In genomic region chrX:23931149-23931604, GRCh38 we compare ENCODE assay signal across 16 cellular contexts. TPM values are rescaled to one million over a fixed set of nuclear protein-coding genes. Genes with fewer than 3 reads are reported as not detected.
A peak's percentile ranks its signal among the peaks of the same experiment; 100 is the strongest.
DNase-seq lines count a peak whose midpoint lies in the region; ATAC-seq and TF ChIP-seq lines count a peak whose summit lies in the region.
"Had no signal": no experiment of that assay in that cellular context is flagged by ENCODE, and none has a peak within 500 bp of the region (broad histone marks: within the 10 kb centered on the region; RNA-seq: fewer than 3 reads in every experiment).

No MANE protein-coding gene starts in this region.

- peak overlapping the region; percentile 67 for H3K27ac Mint-ChIP-seq in dendritic cell treated with granulocyte-macrophage colony-stimulating factor and Interleukin-4, amounts not matched to agents 40 ng/mL and 50 ng/mL, for 4 days
- H3K27ac Mint-ChIP-seq: B cell, IgD-negative memory B cell had no signal

- intact Hi-C loops in A673 (cut with micrococcal nuclease; ENCODE audit: unreplicated experiment) (no loop called here), dorsolateral prefrontal cortex (cut with DNase I) (no loop called here)
- intact Hi-C loops in dendritic cell treated with granulocyte-macrophage colony-stimulating factor and Interleukin-4, amounts not matched to agents 40 ng/mL and 50 ng/mL, for 4 days (cut with micrococcal nuclease) = no loop called here

- H3K27me3 ChIP-seq in A673 (replicated peaks; ENCODE audit: insufficient read depth, low read depth, low read length, poor library complexity) (no peaks in the 10 kb centered on the region), dorsolateral prefrontal cortex (peaks cover 0 to 79% (median 10%) of the 10 kb centered on the region in 45 donors)
- H3K27me3 ChIP-seq: gastrocnemius medialis, upper lobe of right lung had no signal

- H3K4me3 ChIP-seq in A673 (ENCODE audit: low read depth, low read length, poor library complexity, severe bottlenecking) (no peak overlapping the region), HEK293 (ENCODE audit: low read depth, low read length) (no peak overlapping the region), SK-N-MC (no peak overlapping the region), dorsolateral prefrontal cortex (no peak overlapping the region)
- H3K4me3 ChIP-seq: gastrocnemius medialis, upper lobe of right lung had no signal

- H3K36me3 Mint-ChIP-seq in dendritic cell treated with granulocyte-macrophage colony-stimulating factor and Interleukin-4, amounts not matched to agents 40 ng/mL and 50 ng/mL, for 4 days (ENCODE audit: low read depth) = no peaks in the 10 kb centered on the region
- H3K36me3 Mint-ChIP-seq: IgD-negative memory B cell had no signal

- TF ChIP-seq CTCF in A673 (conservative IDR thresholded peaks at IDR 0.05; ENCODE audit: low read depth, low read length) (no peak), HEK293 (tag by site-specific recombination; IDR thresholded peaks at IDR 0.05) (no peak), dorsolateral prefrontal cortex (IDR thresholded peaks at IDR 0.05 in 54 of 56, conservative IDR thresholded peaks at IDR 0.05 in 2 of 56; ENCODE audit: low read depth in 1 of 56, partially characterized antibody in 56 of 56) (no peak)

- no peaks in the 10 kb centered on the region for H3K9me3 Mint-ChIP-seq in dendritic cell treated with granulocyte-macrophage colony-stimulating factor and Interleukin-4, amounts not matched to agents 40 ng/mL and 50 ng/mL, for 4 days
- H3K9me3 Mint-ChIP-seq: IgD-negative memory B cell had no signal

- H3K27me3 Mint-ChIP-seq in dendritic cell treated with granulocyte-macrophage colony-stimulating factor and Interleukin-4, amounts not matched to agents 40 ng/mL and 50 ng/mL, for 4 days = no peaks in the 10 kb centered on the region
- H3K27me3 Mint-ChIP-seq: B cell, IgD-negative memory B cell had no signal

- ATAC-seq in HG02642 (IDR thresholded peaks at IDR 0.05; ENCODE audit: poor library complexity, unreplicated experiment) = no peak
- ATAC-seq: gastrocnemius medialis, upper lobe of right lung had no signal

- no peaks in the 10 kb centered on the region for H3K9me3 ChIP-seq in A673 (ENCODE audit: low read depth, low read length, poor library complexity, severe bottlenecking)
- H3K9me3 ChIP-seq in HEK293 (ENCODE audit: control insufficient read depth, insufficient read depth, low read depth, low read length) = no peaks in the 10 kb centered on the region
- H3K9me3 ChIP-seq in SK-N-MC (ENCODE audit: low read depth, low read length) = no peaks in the 10 kb centered on the region
- H3K9me3 ChIP-seq: gastrocnemius medialis, upper lobe of right lung had no signal

- no peaks in the 10 kb centered on the region for H3K36me3 ChIP-seq in A673 (ENCODE audit: insufficient read depth, low read length, poor library complexity, severe bottlenecking)
- H3K36me3 ChIP-seq in HEK293 (ENCODE audit: control insufficient read depth in 2 of 2, insufficient read depth in 1 of 2, low read length in 2 of 2) = no peaks in the 10 kb centered on the region
- no peaks in the 10 kb centered on the region for H3K36me3 ChIP-seq in SK-N-MC (ENCODE audit: insufficient read depth, low read length)
- H3K36me3 ChIP-seq: gastrocnemius medialis, upper lobe of right lung had no signal

- no peaks in the 10 kb centered on the region for H3K4me1 Mint-ChIP-seq in dendritic cell treated with granulocyte-macrophage colony-stimulating factor and Interleukin-4, amounts not matched to agents 40 ng/mL and 50 ng/mL, for 4 days (ENCODE audit: low read depth)

- peaks cover 5% of the 10 kb centered on the region for H3K4me1 ChIP-seq in A673 (ENCODE audit: insufficient read depth, low read length, poor library complexity, severe bottlenecking)
- H3K4me1 ChIP-seq in HEK293 (ENCODE audit: control insufficient read depth, insufficient read depth, low read length) = no peaks in the 10 kb centered on the region; the same call in 1 of the 2 replicates
- H3K4me1 ChIP-seq: gastrocnemius medialis had no signal

- H3K9ac ChIP-seq in SK-N-MC (ENCODE audit: insufficient read length) = no peak overlapping the region

- POLR2A ChIA-PET in A673 (lab: Charles Lee; ENCODE audit: low non-redundant PET) = no interaction called here
- POLR2A ChIA-PET in HEK293 (lab: Yijun Ruan, JAX) = no interaction called here

- H3K4me3 Mint-ChIP-seq in dendritic cell treated with granulocyte-macrophage colony-stimulating factor and Interleukin-4, amounts not matched to agents 40 ng/mL and 50 ng/mL, for 4 days = no peak overlapping the region
- H3K4me3 Mint-ChIP-seq: B cell, IgD-negative memory B cell had no signal

- DNase-seq in A673 (ENCODE audit: low spot score) (peak; percentile 28), SK-N-MC (ENCODE audit: low read depth, low spot score) (no peak), dorsolateral prefrontal cortex (no peak), UCSD-AML1 (lab: John Stamatoyannopoulos, UW; ENCODE audit: unreplicated experiment) (no peak), NCI-H1048 (lab: John Stamatoyannopoulos, UW) (no peak)
- DNase-seq: gastrocnemius medialis, NCI-H2029, NCI-H748 treated with DMSO at 0.1 percent for 48 hours, posterior cingulate gyrus, SHP77, upper lobe of right lung had no signal

- H3K27ac ChIP-seq in A673 (ENCODE audit: low read depth, low read length, poor library complexity, severe bottlenecking) (no peak overlapping the region), HEK293 (ENCODE audit: extremely low read depth, low read depth, low read length) (no peak overlapping the region), SK-N-MC (peak overlapping the region; percentile 31; the same call in 1 of the 2 replicates), dorsolateral prefrontal cortex (no peak overlapping the region)
- H3K27ac ChIP-seq: gastrocnemius medialis, upper lobe of right lung had no signal

- BruUV-seq in A673 (replicated peaks; lab: Mats Ljungman, UMichigan) = no TSS peak

- CTCF ChIA-PET in A673 (lab: Charles Lee) = no interaction called here
- CTCF ChIA-PET in HEK293 (lab: Yijun Ruan, JAX) = interaction anchor here (0.5 to 0.7 kb wide), 2 partner anchors 50 to 1213 kb away, joined by 3 read pairs; no protein-coding TSS in a partner anchor

TF ChIP-seq in HEK293, 187 proteins besides CTCF, POLR2A, EP300 and RAD21 (continues in another document):
- no peak for TF ChIP-seq ZNF654 (tag by site-specific recombination; IDR thresholded peaks at IDR 0.05; ENCODE audit: low read depth)
- peak; percentile 43; the same call in 1 of the 2 replicates for TF ChIP-seq ZNF629 (tag by site-specific recombination; IDR thresholded peaks at IDR 0.05)
- TF ChIP-seq ZBTB48 (tag by site-specific recombination; IDR thresholded peaks at IDR 0.05) = no peak
- no peak for TF ChIP-seq PRDM10 (tag by site-specific recombination; IDR thresholded peaks at IDR 0.05)
- no peak for TF ChIP-seq ZNF560 (tag by site-specific recombination; IDR thresholded peaks at IDR 0.05; ENCODE audit: borderline replicate concordance)
- TF ChIP-seq ZNF433 (tag by site-specific recombination; IDR thresholded peaks at IDR 0.05; ENCODE audit: low read depth) = no peak
- peak; percentile 31; the same call in 1 of the 2 replicates for TF ChIP-seq KLF10 (tag by site-specific recombination; IDR thresholded peaks at IDR 0.05)
- peak; percentile 67; the same call in 1 of the 2 replicates for TF ChIP-seq ZNF133 (tag by site-specific recombination; IDR thresholded peaks at IDR 0.05)
- TF ChIP-seq ZNF530 (tag by site-specific recombination; IDR thresholded peaks at IDR 0.05; ENCODE audit: low read depth) = no peak
- TF ChIP-seq ZEB2 (tag by site-specific recombination; IDR thresholded peaks at IDR 0.05) = 0 out of 2 replicates have a peak, but pooled peaks have one; percentile 56
- TF ChIP-seq ZNF658 (tag by site-specific recombination; IDR thresholded peaks at IDR 0.05) = no peak
- TF ChIP-seq ZFP37 (tag by site-specific recombination; IDR thresholded peaks at IDR 0.05) = no peak
- TF ChIP-seq, protein P1, sequence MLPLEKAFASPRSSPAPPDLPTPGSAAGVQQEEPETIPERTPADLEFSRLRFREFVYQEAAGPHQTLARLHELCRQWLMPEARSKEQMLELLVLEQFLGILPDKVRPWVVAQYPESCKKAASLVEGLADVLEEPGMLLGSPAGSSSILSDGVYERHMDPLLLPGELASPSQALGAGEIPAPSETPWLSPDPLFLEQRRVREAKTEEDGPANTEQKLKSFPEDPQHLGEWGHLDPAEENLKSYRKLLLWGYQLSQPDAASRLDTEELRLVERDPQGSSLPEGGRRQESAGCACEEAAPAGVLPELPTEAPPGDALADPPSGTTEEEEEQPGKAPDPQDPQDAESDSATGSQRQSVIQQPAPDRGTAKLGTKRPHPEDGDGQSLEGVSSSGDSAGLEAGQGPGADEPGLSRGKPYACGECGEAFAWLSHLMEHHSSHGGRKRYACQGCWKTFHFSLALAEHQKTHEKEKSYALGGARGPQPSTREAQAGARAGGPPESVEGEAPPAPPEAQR (tag by site-specific recombination; IDR thresholded peaks at IDR 0.05) = no peak

RNA-seq across cellular contexts. Expression of gene CXorf58, which starts 23.4 kb away (rescaled TPM):
- total RNA-seq in A673 (2021) (not detected in 2 replicates), dorsolateral prefrontal cortex (1 to 10 TPM in 3 of 120 experiments, under 1 TPM in 16, not detected in 101; 0.26 to 1.4 (median 0.51) TPM)
- total RNA-seq: B cell, upper lobe of right lung had no signal

RNA-seq across cellular contexts. Expression of gene APOO, which starts 23.4 kb away (rescaled TPM):
- total RNA-seq in A673 (2021) (74.2 and 79.0 TPM in 2 replicates), dorsolateral prefrontal cortex (100 to 1,000 TPM in 17 of 120 experiments, 10 to 100 TPM in 103; 29.9 to 113 (median 77.0) TPM)
